Comparison of ENCODE assay signal across 8 cellular contexts in the genomic region with DNA sequence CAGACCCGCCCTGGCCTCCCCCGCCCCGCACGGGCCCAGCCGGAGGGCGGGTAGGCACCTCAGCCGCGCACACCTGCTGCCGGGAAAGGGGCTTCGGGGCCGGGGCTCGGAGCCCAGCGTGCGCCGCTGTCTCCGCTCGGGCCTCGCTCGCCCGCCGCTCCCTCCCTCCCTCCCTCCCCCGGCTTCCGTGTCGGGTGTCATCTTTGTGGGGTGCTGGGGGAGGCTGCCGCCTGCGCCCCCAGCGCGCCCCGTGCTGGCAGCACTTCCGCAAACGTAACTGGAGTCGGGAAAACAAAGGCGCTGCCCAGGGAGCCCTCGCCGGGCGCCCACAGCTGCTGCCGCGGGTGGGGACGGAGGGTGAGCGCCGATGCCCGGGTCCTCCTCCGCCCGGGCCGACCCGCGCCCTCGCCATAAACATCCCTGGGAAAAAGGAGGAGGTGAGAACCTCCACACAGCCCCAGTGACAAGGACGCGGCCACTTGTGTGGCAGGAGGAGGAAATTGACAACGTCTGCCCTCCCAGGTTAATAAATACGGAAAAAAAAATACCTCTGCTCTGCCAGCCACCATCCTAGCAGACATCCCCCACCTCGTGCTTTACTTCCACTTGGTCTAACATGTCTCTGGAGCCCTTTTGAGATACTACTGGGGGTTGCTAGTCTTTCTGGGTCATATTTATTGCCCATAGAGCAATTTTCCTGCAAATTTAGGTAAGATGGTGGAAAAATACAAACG.
A peak's percentile ranks its signal among the peaks of the same experiment; 100 is the strongest.
DNase-seq lines count a peak whose midpoint lies in the region; ATAC-seq and TF ChIP-seq lines count a peak whose summit lies in the region.

No MANE protein-coding gene starts in this region.

- H3K36me3 Mint-ChIP-seq in central memory CD8-positive, alpha-beta T cell (ENCODE audit: insufficient read depth) = peaks cover 30% of the 10 kb centered on the region

- peak; percentile 44 for DNase-seq in NCI-H1092 (lab: John Stamatoyannopoulos, UW)
- peak; percentile 42 for DNase-seq in WERI-Rb-1
- DNase-seq in central memory CD8-positive, alpha-beta T cell (ENCODE audit: low spot score in 2 of 2) = peak; percentile 55 to 69
- peak; percentile 72 for DNase-seq in left kidney (ENCODE audit: low read depth, low spot score)
- peak; percentile 69 for DNase-seq in stimulated activated CD4-positive, alpha-beta T cell treated with anti-CD3 and anti-CD28 coated beads, Interleukin-1b, Interleukin-23, amount 100 ng/mL, for 48 hours
- no peak for DNase-seq in DMS114 treated with DMSO at 0.1 percent for 48 hours (lab: John Stamatoyannopoulos, UW; ENCODE audit: unreplicated experiment)

- peak overlapping the region; percentile 80 for H3K4me3 Mint-ChIP-seq in central memory CD8-positive, alpha-beta T cell

- TF ChIP-seq CTCF in WERI-Rb-1 (IDR thresholded peaks at IDR 0.05; ENCODE audit: low read depth, low read length) = no peak

- H3K27ac Mint-ChIP-seq in central memory CD8-positive, alpha-beta T cell (ENCODE audit: low read depth) = peak overlapping the region; percentile 86

- H3K36me3 ChIP-seq in WERI-Rb-1 = no peaks in the 10 kb centered on the region

- peaks cover 40% of the 10 kb centered on the region for H3K4me1 Mint-ChIP-seq in central memory CD8-positive, alpha-beta T cell

- peak overlapping the region; percentile 70 for H3K4me3 ChIP-seq in WERI-Rb-1 (ENCODE audit: low read depth, low read length)

- ATAC-seq in GM18499 (IDR thresholded peaks at IDR 0.05; ENCODE audit: insufficient read depth, unreplicated experiment) (peak; percentile 40), HG02610 (IDR thresholded peaks at IDR 0.05; ENCODE audit: unreplicated experiment) (peak; percentile 54)
- peak; percentile 55 for ATAC-seq in central memory CD8-positive, alpha-beta T cell (replicated peaks; ENCODE audit: extremely low read depth, poor library complexity, severe bottlenecking)

- H3K27me3 Mint-ChIP-seq in central memory CD8-positive, alpha-beta T cell = no peaks in the 10 kb centered on the region

- H3K27ac ChIP-seq in WERI-Rb-1 = peak overlapping the region; percentile 66

- H3K9me3 ChIP-seq in WERI-Rb-1 (ENCODE audit: severe bottlenecking) = no peaks in the 10 kb centered on the region

- no peaks in the 10 kb centered on the region for H3K9me3 Mint-ChIP-seq in central memory CD8-positive, alpha-beta T cell

- no peaks in the 10 kb centered on the region for H3K27me3 ChIP-seq in WERI-Rb-1 (ENCODE audit: insufficient read depth, low read depth, severe bottlenecking)
